ENCODE assay signal across 8 cellular contexts in the genomic region with DNA sequence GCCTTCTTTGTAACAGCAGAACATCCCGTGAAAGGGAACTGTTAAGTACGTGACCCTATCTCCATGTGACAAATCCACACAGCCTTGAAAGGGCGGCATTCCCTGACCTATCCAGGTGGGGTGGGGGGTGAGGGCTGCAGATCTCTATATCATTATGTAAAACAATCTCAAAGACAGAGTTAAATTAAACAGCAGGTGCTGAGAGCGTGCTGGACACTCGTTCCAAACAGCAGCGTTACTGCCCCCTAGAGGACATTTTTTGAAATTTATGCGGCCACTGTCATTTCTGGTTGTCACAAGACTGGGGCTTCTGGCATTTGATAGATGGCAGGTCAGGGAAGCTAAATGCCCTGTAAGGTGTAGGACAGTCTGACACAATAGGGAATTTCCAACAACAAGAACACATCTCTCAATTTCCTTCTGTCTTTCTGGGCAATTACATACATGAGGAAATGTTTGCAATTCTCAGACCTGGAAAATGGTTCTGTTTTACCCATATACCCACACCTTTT. TPM values are rescaled to one million over a fixed set of nuclear protein-coding genes. Genes with fewer than 3 reads are reported as not detected.
A peak's percentile ranks its signal among the peaks of the same experiment; 100 is the strongest.
DNase-seq lines count a peak whose midpoint lies in the region; ATAC-seq, FAIRE-seq and TF ChIP-seq lines count a peak whose summit lies in the region.

No MANE protein-coding gene starts in this region.

- no peaks in the 10 kb centered on the region for H3K9me2 ChIP-seq in neural cell (ENCODE audit: insufficient read depth, low read length)

- peak; percentile 28 for FAIRE-seq in RCC 7860 (lab: Jason Lieb, UNC)
- peak; percentile 37 for FAIRE-seq in urothelium cell line (lab: Jason Lieb, UNC)

- no peak overlapping the region for H2AFZ ChIP-seq in neural cell (ENCODE audit: low read depth, low read length)

- peak; percentile 79 for TF ChIP-seq RAD21 in neural cell (conservative IDR thresholded peaks at IDR 0.05)

- peak; percentile 48 for DNase-seq in DMS153 (lab: John Stamatoyannopoulos, UW)
- peak; percentile 34 for DNase-seq in LNCaP clone FGC (ENCODE audit: low read depth)
- peak; percentile 54 for DNase-seq in RCC 7860 (ENCODE audit: low spot score)
- DNase-seq in activated T-helper 1 cell treated with Interleukin-2 at 50 U/mL for 16 hours (ENCODE audit: low read depth), result peak; percentile 42
- peak; percentile 73 for DNase-seq in fibroblast of mammary gland (ENCODE audit: low read depth)
- DNase-seq in urothelium cell line (ENCODE audit: low spot score), result peak; percentile 72

- H3K4me3 ChIP-seq in LNCaP clone FGC (ENCODE audit: low read depth, low read length) (no peak overlapping the region), fibroblast of mammary gland (ENCODE audit: control insufficient read depth, low read depth, low read length) (no peak overlapping the region), neural cell (ENCODE audit: low read length) (no peak overlapping the region)

- TF ChIP-seq CTCF in LNCaP clone FGC (IDR thresholded peaks at IDR 0.05; ENCODE audit: control insufficient read depth, extremely low read depth, insufficient read depth) (peak; percentile 55), fibroblast of mammary gland (conservative IDR thresholded peaks at IDR 0.05; ENCODE audit: control insufficient read depth, insufficient read depth, low read depth, low read length) (peak; percentile 70), neural cell (IDR thresholded peaks at IDR 0.05; ENCODE audit: poor library complexity, severe bottlenecking) (peak; percentile 89)

- no peaks in the 10 kb centered on the region for H3K36me3 ChIP-seq in neural cell (ENCODE audit: insufficient read depth, low read length)

- H3K27ac ChIP-seq in neural cell (ENCODE audit: low read length), result no peak overlapping the region

- no peaks in the 10 kb centered on the region for H4K20me1 ChIP-seq in neural cell (ENCODE audit: insufficient read depth)

- no peaks in the 10 kb centered on the region for H3F3A ChIP-seq in neural cell (ENCODE audit: insufficient read depth, low read length, poor library complexity, severe bottlenecking)

- H3K9me3 ChIP-seq in neural cell (ENCODE audit: low read length), result no peaks in the 10 kb centered on the region

- no peak overlapping the region for H3K9ac ChIP-seq in neural cell (ENCODE audit: low read length)

- peak; percentile 13 for TF ChIP-seq EP300 in neural cell (conservative IDR thresholded peaks at IDR 0.05; ENCODE audit: poor library complexity, severe bottlenecking)

- H3K27me3 ChIP-seq in neural cell (ENCODE audit: insufficient read depth, low read depth, low read length), result peaks cover 4% of the 10 kb centered on the region

- no peaks in the 10 kb centered on the region for H3K79me2 ChIP-seq in neural cell (replicated peaks; ENCODE audit: insufficient read depth, low read length)

- H3K4me2 ChIP-seq in neural cell (ENCODE audit: low read length), result no peak overlapping the region

- ATAC-seq in GM21786 (IDR thresholded peaks at IDR 0.05; ENCODE audit: unreplicated experiment), result no peak

TF ChIP-seq in neural cell, 6 proteins besides CTCF, POLR2A, EP300 and RAD21:
- TF ChIP-seq, protein P1, sequence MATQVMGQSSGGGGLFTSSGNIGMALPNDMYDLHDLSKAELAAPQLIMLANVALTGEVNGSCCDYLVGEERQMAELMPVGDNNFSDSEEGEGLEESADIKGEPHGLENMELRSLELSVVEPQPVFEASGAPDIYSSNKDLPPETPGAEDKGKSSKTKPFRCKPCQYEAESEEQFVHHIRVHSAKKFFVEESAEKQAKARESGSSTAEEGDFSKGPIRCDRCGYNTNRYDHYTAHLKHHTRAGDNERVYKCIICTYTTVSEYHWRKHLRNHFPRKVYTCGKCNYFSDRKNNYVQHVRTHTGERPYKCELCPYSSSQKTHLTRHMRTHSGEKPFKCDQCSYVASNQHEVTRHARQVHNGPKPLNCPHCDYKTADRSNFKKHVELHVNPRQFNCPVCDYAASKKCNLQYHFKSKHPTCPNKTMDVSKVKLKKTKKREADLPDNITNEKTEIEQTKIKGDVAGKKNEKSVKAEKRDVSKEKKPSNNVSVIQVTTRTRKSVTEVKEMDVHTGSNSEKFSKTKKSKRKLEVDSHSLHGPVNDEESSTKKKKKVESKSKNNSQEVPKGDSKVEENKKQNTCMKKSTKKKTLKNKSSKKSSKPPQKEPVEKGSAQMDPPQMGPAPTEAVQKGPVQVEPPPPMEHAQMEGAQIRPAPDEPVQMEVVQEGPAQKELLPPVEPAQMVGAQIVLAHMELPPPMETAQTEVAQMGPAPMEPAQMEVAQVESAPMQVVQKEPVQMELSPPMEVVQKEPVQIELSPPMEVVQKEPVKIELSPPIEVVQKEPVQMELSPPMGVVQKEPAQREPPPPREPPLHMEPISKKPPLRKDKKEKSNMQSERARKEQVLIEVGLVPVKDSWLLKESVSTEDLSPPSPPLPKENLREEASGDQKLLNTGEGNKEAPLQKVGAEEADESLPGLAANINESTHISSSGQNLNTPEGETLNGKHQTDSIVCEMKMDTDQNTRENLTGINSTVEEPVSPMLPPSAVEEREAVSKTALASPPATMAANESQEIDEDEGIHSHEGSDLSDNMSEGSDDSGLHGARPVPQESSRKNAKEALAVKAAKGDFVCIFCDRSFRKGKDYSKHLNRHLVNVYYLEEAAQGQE (IDR thresholded peaks at IDR 0.05; ENCODE audit: borderline replicate concordance), result no peak
- TF ChIP-seq TAF1 (IDR thresholded peaks at IDR 0.05; ENCODE audit: low read depth) (no peak), EZH2 (IDR thresholded peaks at IDR 0.05; ENCODE audit: borderline replicate concordance, insufficient read depth, low read length, poor library complexity, severe bottlenecking) (no peak), MXI1 (conservative IDR thresholded peaks at IDR 0.05; ENCODE audit: poor library complexity, severe bottlenecking) (peak; percentile 48), SMC3 (conservative IDR thresholded peaks at IDR 0.05; ENCODE audit: poor library complexity) (peak; percentile 78), POLR2AphosphoS5 (IDR thresholded peaks at IDR 0.05) (no peak)

RNA-seq across cellular contexts. Expression of gene SLC25A39, which starts 6.7 kb away (rescaled TPM):
- 73.4 and 98.8 TPM in 2 replicates for polyA plus RNA-seq in neural cell
- 23.5 and 28.0 TPM in 2 replicates for polyA minus RNA-seq in neural cell

RNA-seq across cellular contexts. Expression of gene GRN, which starts 13.8 kb away (rescaled TPM):
- polyA plus RNA-seq in neural cell, result 18.9 and 21.8 TPM in 2 replicates
- polyA minus RNA-seq in neural cell, result 18.9 and 31.9 TPM in 2 replicates

RNA-seq across cellular contexts. Expression of gene RUNDC3A, which starts 22.9 kb away (rescaled TPM):
- 279 and 326 TPM in 2 replicates for polyA plus RNA-seq in neural cell
- polyA minus RNA-seq in neural cell, result 130 and 135 TPM in 2 replicates

RNA-seq across cellular contexts. Expression of gene FAM171A2, which starts 32.3 kb away (rescaled TPM):
- 73.6 and 88.3 TPM in 2 replicates for polyA plus RNA-seq in neural cell
- 73.7 and 102 TPM in 2 replicates for polyA minus RNA-seq in neural cell

RNA-seq across cellular contexts. Expression of gene ITGA2B, which starts 58.1 kb away (rescaled TPM):
- polyA plus RNA-seq in neural cell, result 3.1 and 3.9 TPM in 2 replicates
- polyA minus RNA-seq in neural cell, result 2.4 and 2.8 TPM in 2 replicates
